In genomic region chr5:11311731-11312130, GRCh38 we compare ENCODE assay signal across 28 cellular contexts.
"Had no signal": no experiment of that assay in that cellular context is flagged by ENCODE, and none has a peak within 500 bp of the region (broad histone marks: within the 10 kb centered on the region; RNA-seq: fewer than 3 reads in every experiment).

No MANE protein-coding gene starts in this region.

- H3K27me3 ChIP-seq: esophagus squamous epithelium, heart right ventricle, left lung, neutrophil, pancreas, right lobe of liver, suprapubic skin, transverse colon had no signal

- H3K27ac ChIP-seq: coronary artery, esophagus squamous epithelium, heart right ventricle, left lung, neutrophil, pancreas, right lobe of liver, suprapubic skin, transverse colon had no signal

- H3K4me3 Mint-ChIP-seq: central memory CD8-positive, alpha-beta T cell; naive thymus-derived CD8-positive, alpha-beta T cell had no signal

- H3K9me3 Mint-ChIP-seq: central memory CD8-positive, alpha-beta T cell had no signal

- H3K4me1 ChIP-seq: esophagus squamous epithelium, left lung, pancreas, right lobe of liver, suprapubic skin, transverse colon had no signal

- H3K4me3 ChIP-seq: coronary artery, esophagus squamous epithelium, heart right ventricle, left lung, pancreas, right lobe of liver, smooth muscle cell, suprapubic skin, transverse colon had no signal

- H3K36me3 ChIP-seq: esophagus squamous epithelium, heart right ventricle, left lung, neutrophil, pancreas, right lobe of liver, suprapubic skin, transverse colon had no signal

- FAIRE-seq: endometrium, islet of Langerhans, pancreas had no signal

- H3K27me3 Mint-ChIP-seq: central memory CD8-positive, alpha-beta T cell had no signal

- ATAC-seq: left cardiac atrium; left lung; naive thymus-derived CD8-positive, alpha-beta T cell; pancreas had no signal

- H3K4me2 ChIP-seq: smooth muscle cell had no signal

- DNase-seq: dermis blood vessel endothelial cell; effector memory CD4-positive, alpha-beta T cell; erythroblast; esophagus squamous epithelium; foreskin melanocyte; glutamatergic neuron; heart right ventricle; hippocampal formation; left cardiac atrium; left lung; mesendoderm; midbrain; naive thymus-derived CD8-positive, alpha-beta T cell; pancreas; right lobe of liver; stimulated activated CD4-positive, alpha-beta T cell treated with anti-CD3 and anti-CD28 coated beads, Interleukin-12 subunit alpha, Interleukin-12 subunit beta, amount 100 ng/mL, for 4 hours; stimulated activated CD4-positive, alpha-beta T cell treated with anti-CD3 and anti-CD28 coated beads, Interleukin-1b, Interleukin-23, amount 100 ng/mL, for 48 hours; stimulated activated CD4-positive, alpha-beta T cell treated with anti-CD3 and anti-CD28 coated beads, Interleukin-4, amount 100 ng/mL, for 1 hour; stimulated activated CD8-positive, alpha-beta memory T cell treated with anti-CD3 and anti-CD28 coated beads, Interleukin-4, amount 100 ng/mL, for 48 hours; stimulated activated naive CD4-positive, alpha-beta T cell treated with Interleukin-2 at 50 U/mL for 16 hours; transverse colon had no signal

- H3K27ac Mint-ChIP-seq: naive thymus-derived CD8-positive, alpha-beta T cell had no signal

- H3K4me1 Mint-ChIP-seq: central memory CD8-positive, alpha-beta T cell; naive thymus-derived CD8-positive, alpha-beta T cell had no signal

- H3K9me3 ChIP-seq: esophagus squamous epithelium, pancreas, right lobe of liver, suprapubic skin, transverse colon had no signal
